1 cellular context compared by ENCODE assay signal in genomic region chr9:113372059-113372458, GRCh38.
TF ChIP-seq lines count a peak whose summit lies in the region.

No MANE protein-coding gene starts in this region.

TF ChIP-seq in HCT116, 20 proteins besides CTCF, POLR2A, EP300 and RAD21:
- TF ChIP-seq FOSL1 (IDR thresholded peaks at IDR 0.05; ENCODE audit: low read depth) (no peak), ELF1 (IDR thresholded peaks at IDR 0.05; ENCODE audit: borderline replicate concordance, low read depth) (no peak), EGR1 (IDR thresholded peaks at IDR 0.05; ENCODE audit: low read depth) (0 out of 2 replicates have a peak, but pooled peaks have one; percentile 8), CEBPB (IDR thresholded peaks at IDR 0.05; ENCODE audit: low read depth) (no peak), EZH2 (IDR thresholded peaks at IDR 0.05) (no peak), TCF7L2 (IDR thresholded peaks at IDR 0.05; ENCODE audit: borderline replicate concordance, extremely low read depth, insufficient read depth, insufficient read length) (no peak), JUND (IDR thresholded peaks at IDR 0.05) (no peak), EZH2phosphoT487 (IDR thresholded peaks at IDR 0.05; ENCODE audit: borderline replicate concordance) (no peak)
